ENCODE assay signal across 10 cellular contexts in genomic region chr5:179766021-179766725, GRCh38. TPM values are rescaled to one million over a fixed set of nuclear protein-coding genes. Genes with fewer than 3 reads are reported as not detected.
DNase-seq lines count a peak whose midpoint lies in the region; TF ChIP-seq lines count a peak whose summit lies in the region.
"Had no signal": no experiment of that assay in that cellular context is flagged by ENCODE, and none has a peak within 500 bp of the region (broad histone marks: within the 10 kb centered on the region; RNA-seq: fewer than 3 reads in every experiment).

No MANE protein-coding gene starts in this region.

- no peak overlapping the region for H3K9ac ChIP-seq in endodermal cell (ENCODE audit: extremely low read depth, low read length, poor library complexity, severe bottlenecking)

- H3K4me1 ChIP-seq in endodermal cell (ENCODE audit: control insufficient read depth, insufficient read depth, low read length) (peaks cover 11% of the 10 kb centered on the region), neutrophil (ENCODE audit: control insufficient read depth in 1 of 2, insufficient read depth in 1 of 2, low read depth in 1 of 2, low read length in 1 of 2) (peaks cover 70 to 73% of the 10 kb centered on the region in 2 experiments)

- no peaks in the 10 kb centered on the region for H3K9me3 Mint-ChIP-seq in CD14-positive monocyte
- no peaks in the 10 kb centered on the region for H3K9me3 Mint-ChIP-seq in endodermal cell
- H3K9me3 Mint-ChIP-seq: activated naive CD8-positive, alpha-beta T cell treated with anti-CD3 and anti-CD28 coated beads, Interleukin-2, amount 10 ng/mL, durations not matched to agents 7 days and 5 days had no signal

- H3K36me3 Mint-ChIP-seq in CD14-positive monocyte, result peaks cover 45 to 58% of the 10 kb centered on the region in 2 donors
- peaks cover 46% of the 10 kb centered on the region for H3K36me3 Mint-ChIP-seq in endodermal cell (ENCODE audit: low read depth)

- H3K36me3 ChIP-seq in endodermal cell (ENCODE audit: control insufficient read depth, insufficient read depth, low read length) (peaks cover 51% of the 10 kb centered on the region), neutrophil (peaks cover 49% of the 10 kb centered on the region), WERI-Rb-1 (peaks cover 13% of the 10 kb centered on the region; the same call in 1 of the 2 replicates)

- H3K4me3 Mint-ChIP-seq in CD14-positive monocyte (peak overlapping the region in 1 of 2 donors; percentile 67), endodermal cell (no peak overlapping the region)
- H3K4me3 Mint-ChIP-seq: activated naive CD8-positive, alpha-beta T cell treated with anti-CD3 and anti-CD28 coated beads, Interleukin-2, amount 10 ng/mL, durations not matched to agents 7 days and 5 days had no signal

- H3K27ac Mint-ChIP-seq in CD14-positive monocyte, result peak overlapping the region; percentile 46 to 92 (median 89)
- peak overlapping the region; percentile 86 for H3K27ac Mint-ChIP-seq in endodermal cell
- H3K27ac Mint-ChIP-seq: activated naive CD8-positive, alpha-beta T cell treated with anti-CD3 and anti-CD28 coated beads, Interleukin-2, amount 10 ng/mL, durations not matched to agents 7 days and 5 days had no signal

- H3K4me1 Mint-ChIP-seq in CD14-positive monocyte, result peaks cover 96% of the 10 kb centered on the region
- peaks cover 44% of the 10 kb centered on the region for H3K4me1 Mint-ChIP-seq in endodermal cell

- H3K4me3 ChIP-seq in endodermal cell (ENCODE audit: low read length) (no peak overlapping the region), neutrophil (ENCODE audit: low read depth in 1 of 2, low read length in 1 of 2) (no peak overlapping the region), WERI-Rb-1 (ENCODE audit: low read depth, low read length) (no peak overlapping the region)

- H3K27me3 Mint-ChIP-seq in CD14-positive monocyte (ENCODE audit: low read depth in 3 of 3), result peaks cover 0 to 2% (median 0%) of the 10 kb centered on the region in 3 donors
- H3K27me3 Mint-ChIP-seq in endodermal cell (ENCODE audit: insufficient read depth), result no peaks in the 10 kb centered on the region
- H3K27me3 Mint-ChIP-seq: activated naive CD8-positive, alpha-beta T cell treated with anti-CD3 and anti-CD28 coated beads, Interleukin-2, amount 10 ng/mL, durations not matched to agents 7 days and 5 days had no signal

- H3K9me3 ChIP-seq in endodermal cell (ENCODE audit: control insufficient read depth, low read length) (no peaks in the 10 kb centered on the region), neutrophil (no peaks in the 10 kb centered on the region), WERI-Rb-1 (ENCODE audit: severe bottlenecking) (no peaks in the 10 kb centered on the region)

- no peak for TF ChIP-seq CTCF in CD14-positive monocyte (IDR thresholded peaks at IDR 0.05)
- TF ChIP-seq CTCF in endodermal cell (conservative IDR thresholded peaks at IDR 0.05), result no peak
- no peak for TF ChIP-seq CTCF in neutrophil (IDR thresholded peaks at IDR 0.05)
- no peak for TF ChIP-seq CTCF in WERI-Rb-1 (IDR thresholded peaks at IDR 0.05; ENCODE audit: low read depth, low read length)

- peak; percentile 69 for DNase-seq in CD14-positive monocyte (ENCODE audit: low spot score)
- DNase-seq in RPMI7951 (ENCODE audit: low read depth), result peak; percentile 64
- DNase-seq in endodermal cell, result no peak
- no peak for DNase-seq in NCI-H526 treated with DMSO at 0.1 percent for 48 hours (lab: John Stamatoyannopoulos, UW)
- no peak for DNase-seq in activated CD4-positive, alpha-beta T cell treated with anti-CD3 and anti-CD28 coated beads, Interleukin-2, amount 50 U/mL, for 48 hours
- DNase-seq in WERI-Rb-1, result no peak
- no peak for DNase-seq in activated gamma-delta T cell (lab: John Stamatoyannopoulos, UW)
- DNase-seq: activated naive CD8-positive, alpha-beta T cell treated with anti-CD3 and anti-CD28 coated beads, Interleukin-2, amount 10 ng/mL, durations not matched to agents 7 days and 5 days; T-helper 2 cell had no signal

- H3K27ac ChIP-seq in endodermal cell (ENCODE audit: low read depth, low read length) (peak overlapping the region; percentile 65), neutrophil (peak overlapping the region; percentile 37), WERI-Rb-1 (no peak overlapping the region)

- no peaks in the 10 kb centered on the region for H3K27me3 ChIP-seq in endodermal cell (ENCODE audit: control insufficient read depth, insufficient read depth, low read length, poor library complexity, severe bottlenecking)
- no peaks in the 10 kb centered on the region for H3K27me3 ChIP-seq in neutrophil
- no peaks in the 10 kb centered on the region for H3K27me3 ChIP-seq in WERI-Rb-1 (ENCODE audit: insufficient read depth, low read depth, severe bottlenecking)

- intact Hi-C loops in CD14-positive monocyte (cut with micrococcal nuclease), result loop anchor here in 1 of 2 donors (2.0 kb wide), 1 partner anchor 31 kb away; no protein-coding TSS in a partner anchor

- whole genome bisulfite sequencing in endodermal cell (ENCODE audit: insufficient coverage in 1 of 2, insufficient read length in 1 of 2), 2 experiments, result 88 to 94% methylated on average over 12 to 20 of the region's 20 CpGs

RNA-seq across cellular contexts. Expression of gene LTC4S, which starts 27.6 kb away (rescaled TPM):
- polyA plus RNA-seq in CD14-positive monocyte, result under 1 TPM; 0.65 to 0.69 TPM
- total RNA-seq in RPMI7951 (2014; rRNA removed; shearing (Covaris generic)), result not detected in 2 replicates
- 1 to 10 TPM; 5.7 to 6.3 TPM for total RNA-seq in endodermal cell
- polyA plus RNA-seq in endodermal cell (2013, experiment 1 of 2), result 1.4 TPM
- polyA plus RNA-seq in endodermal cell (2013, experiment 2 of 2), result 1.6 TPM

RNA-seq across cellular contexts. Expression of gene MAML1, which starts 33.6 kb away (rescaled TPM):
- polyA plus RNA-seq in CD14-positive monocyte, result 1 to 10 TPM; 2.2 to 2.7 TPM
- 5.0 and 5.2 TPM in 2 replicates for total RNA-seq in RPMI7951 (2014; rRNA removed; shearing (Covaris generic))
- total RNA-seq in endodermal cell, result 10 to 100 TPM; 38.9 to 41.4 TPM
- 43.0 TPM for polyA plus RNA-seq in endodermal cell (2013, experiment 1 of 2)
- polyA plus RNA-seq in endodermal cell (2013, experiment 2 of 2), result 45.7 TPM

RNA-seq across cellular contexts. Expression of gene MGAT4B, which starts 40.5 kb away (rescaled TPM):
- polyA plus RNA-seq in CD14-positive monocyte, result 10 to 100 TPM; 12.4 to 14.3 TPM
- total RNA-seq in RPMI7951 (2014; rRNA removed; shearing (Covaris generic)), result 97.7 and 99.4 TPM in 2 replicates
- 100 to 1,000 TPM; 165 to 177 TPM for total RNA-seq in endodermal cell
- 75.1 TPM for polyA plus RNA-seq in endodermal cell (2013, experiment 1 of 2)
- 66.4 TPM for polyA plus RNA-seq in endodermal cell (2013, experiment 2 of 2)

RNA-seq across cellular contexts. Expression of gene SQSTM1, which starts 54.5 kb away (rescaled TPM):
- 100 to 1,000 TPM; 275 to 312 TPM for polyA plus RNA-seq in CD14-positive monocyte
- 131 and 132 TPM in 2 replicates for total RNA-seq in RPMI7951 (2014; rRNA removed; shearing (Covaris generic))
- total RNA-seq in endodermal cell, result 100 to 1,000 TPM; 134 to 172 TPM
- polyA plus RNA-seq in endodermal cell (2013, experiment 1 of 2), result 48.3 TPM
- 43.6 TPM for polyA plus RNA-seq in endodermal cell (2013, experiment 2 of 2)

Comparison
In these comparisons a context has a peak if more than half of its experiments do, and no peak if none do; other contexts are left out.
1. DNase-seq: peak in CD14-positive monocyte (single experiment) and RPMI7951 (single experiment); none in endodermal cell (single experiment), NCI-H526 treated with DMSO at 0.1 percent for 48 hours (single experiment), activated CD4-positive, alpha-beta T cell treated with anti-CD3 and anti-CD28 coated beads, Interleukin-2, amount 50 U/mL, for 48 hours (0 of 2), WERI-Rb-1 (single experiment) and activated gamma-delta T cell (single experiment).